In the genomic region with DNA sequence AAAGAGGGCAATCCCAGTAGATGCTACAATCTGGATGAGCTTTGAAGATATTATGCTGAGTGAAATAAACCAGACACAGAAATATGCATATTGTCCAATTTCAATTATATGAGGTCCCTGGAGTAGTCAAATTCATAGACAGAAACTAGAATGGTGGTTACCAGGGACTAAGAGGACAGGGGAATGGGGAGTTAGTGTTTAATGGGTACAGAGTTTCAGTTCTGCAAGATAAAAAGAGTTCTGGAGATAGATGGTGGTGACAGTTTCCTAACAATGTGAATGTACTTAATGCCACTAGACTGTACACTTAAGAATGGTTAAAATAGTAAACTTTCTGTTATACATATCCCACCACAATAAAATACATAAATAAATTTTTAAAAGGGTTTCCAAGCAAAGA, we compare ENCODE assay signal across 13 cellular contexts.
DNase-seq lines count a peak whose midpoint lies in the region; ATAC-seq lines count a peak whose summit lies in the region.
"Had no signal": no experiment of that assay in that cellular context is flagged by ENCODE, and none has a peak within 500 bp of the region (broad histone marks: within the 10 kb centered on the region; RNA-seq: fewer than 3 reads in every experiment).

No MANE protein-coding gene starts in this region.

- peaks cover 55% of the 10 kb centered on the region for H3K36me3 Mint-ChIP-seq in stimulated activated effector memory CD8-positive, alpha-beta T cell treated with anti-CD3 and anti-CD28 coated beads, Interleukin-12 subunit alpha, Interleukin-12 subunit beta, amount 100 ng/mL, for 72 hours
- H3K36me3 Mint-ChIP-seq: IgD-negative memory B cell had no signal

- DNase-seq in stimulated activated effector memory CD8-positive, alpha-beta T cell treated with anti-CD3 and anti-CD28 coated beads, Interleukin-12 subunit alpha, Interleukin-12 subunit beta, amount 100 ng/mL, for 72 hours (ENCODE audit: low spot score in 2 of 2), result no peak
- DNase-seq in stimulated activated CD4-positive, alpha-beta T cell treated with anti-CD3 and anti-CD28 coated beads, Interleukin-4, amount 100 ng/mL, for 24 hours, result no peak
- DNase-seq in NCI-H2081 treated with DMSO at 0.1 percent for 48 hours (lab: John Stamatoyannopoulos, UW), result no peak
- DNase-seq in mucosa of gallbladder (ENCODE audit: low spot score), result no peak
- no peak for DNase-seq in NCI-H2171 (lab: John Stamatoyannopoulos, UW)
- DNase-seq: activated CD8-positive, alpha-beta T cell treated with anti-CD3 and anti-CD28 coated beads for 36 hours; colonic mucosa; NCI-H2029 treated with DMSO at 0.1 percent for 48 hours; T-cell had no signal

- no peak overlapping the region for H3K4me3 Mint-ChIP-seq in stimulated activated effector memory CD8-positive, alpha-beta T cell treated with anti-CD3 and anti-CD28 coated beads, Interleukin-12 subunit alpha, Interleukin-12 subunit beta, amount 100 ng/mL, for 72 hours
- H3K4me3 Mint-ChIP-seq: activated CD8-positive, alpha-beta T cell treated with anti-CD3 and anti-CD28 coated beads for 36 hours; IgD-negative memory B cell; T-cell had no signal

- H3K27ac Mint-ChIP-seq in stimulated activated effector memory CD8-positive, alpha-beta T cell treated with anti-CD3 and anti-CD28 coated beads, Interleukin-12 subunit alpha, Interleukin-12 subunit beta, amount 100 ng/mL, for 72 hours, result peak overlapping the region; percentile 7
- H3K27ac Mint-ChIP-seq: activated CD8-positive, alpha-beta T cell treated with anti-CD3 and anti-CD28 coated beads for 36 hours had no signal

- ATAC-seq in GM18868 (IDR thresholded peaks at IDR 0.05; ENCODE audit: unreplicated experiment) (peak; percentile 70), GM21717 (IDR thresholded peaks at IDR 0.05; ENCODE audit: unreplicated experiment) (peak; percentile 62), HG03571 (IDR thresholded peaks at IDR 0.05; ENCODE audit: unreplicated experiment) (peak; percentile 65)
- no peak for ATAC-seq in stimulated activated effector memory CD8-positive, alpha-beta T cell treated with anti-CD3 and anti-CD28 coated beads, Interleukin-12 subunit alpha, Interleukin-12 subunit beta, amount 100 ng/mL, for 72 hours
- ATAC-seq: activated CD8-positive, alpha-beta T cell treated with anti-CD3 and anti-CD28 coated beads for 36 hours; T-cell had no signal

- H3K4me1 Mint-ChIP-seq in stimulated activated effector memory CD8-positive, alpha-beta T cell treated with anti-CD3 and anti-CD28 coated beads, Interleukin-12 subunit alpha, Interleukin-12 subunit beta, amount 100 ng/mL, for 72 hours, result peaks cover 15% of the 10 kb centered on the region

- no peaks in the 10 kb centered on the region for H3K9me3 Mint-ChIP-seq in stimulated activated effector memory CD8-positive, alpha-beta T cell treated with anti-CD3 and anti-CD28 coated beads, Interleukin-12 subunit alpha, Interleukin-12 subunit beta, amount 100 ng/mL, for 72 hours
- H3K9me3 Mint-ChIP-seq: activated CD8-positive, alpha-beta T cell treated with anti-CD3 and anti-CD28 coated beads for 36 hours; IgD-negative memory B cell; T-cell had no signal
